8 cellular contexts compared by ENCODE assay signal in genomic region chr12:128069359-128069997, GRCh38.
A peak's percentile ranks its signal among the peaks of the same experiment; 100 is the strongest.
DNase-seq lines count a peak whose midpoint lies in the region; ATAC-seq, FAIRE-seq and TF ChIP-seq lines count a peak whose summit lies in the region.

No MANE protein-coding gene starts in this region.

- ATAC-seq in GM21423 (IDR thresholded peaks at IDR 0.05; ENCODE audit: unreplicated experiment), result peak; percentile 69

- no peak overlapping the region for H2AFZ ChIP-seq in SU-DHL-6 (ENCODE audit: low read depth, low read length, severe bottlenecking)

- no peak for FAIRE-seq in small intestine (lab: Jason Lieb, UNC)

- H3K4me3 ChIP-seq in SU-DHL-6 (ENCODE audit: insufficient read depth, low read length, poor library complexity, severe bottlenecking), result no peak overlapping the region
- H3K4me3 ChIP-seq in foreskin fibroblast (ENCODE audit: low read depth in 1 of 2, low read length in 2 of 2), result no peak overlapping the region
- no peak overlapping the region for H3K4me3 ChIP-seq in small intestine (ENCODE audit: low read depth in 1 of 2, low read length in 2 of 2)

- H3K27ac ChIP-seq in SU-DHL-6 (ENCODE audit: low read depth, low read length), result no peak overlapping the region
- no peak overlapping the region for H3K27ac ChIP-seq in small intestine (ENCODE audit: low read depth in 1 of 2, low read length in 1 of 2)

- H3K9me2 ChIP-seq in SU-DHL-6 (replicated peaks; ENCODE audit: insufficient read depth, low read length), result no peaks in the 10 kb centered on the region

- H3K9me3 ChIP-seq in SU-DHL-6 (ENCODE audit: insufficient read depth, low read length) (no peaks in the 10 kb centered on the region), small intestine (ENCODE audit: control insufficient read depth, low read depth) (no peaks in the 10 kb centered on the region)

- TF ChIP-seq CTCF in LNCAP (IDR thresholded peaks at IDR 0.05) (peak; percentile 67), SU-DHL-6 (IDR thresholded peaks at IDR 0.05; ENCODE audit: insufficient read depth, low read length, poor library complexity, severe bottlenecking) (peak; percentile 83), foreskin fibroblast (IDR thresholded peaks at IDR 0.05; ENCODE audit: low read depth, low read length) (peak; percentile 66)

- no peak overlapping the region for H3K4me2 ChIP-seq in SU-DHL-6 (ENCODE audit: low read depth, low read length, poor library complexity, severe bottlenecking)

- H4K20me1 ChIP-seq in SU-DHL-6 (ENCODE audit: low read depth, low read length), result no peaks in the 10 kb centered on the region

- H3K9ac ChIP-seq in SU-DHL-6 (ENCODE audit: low read length), result no peak overlapping the region

- H3F3A ChIP-seq in SU-DHL-6 (ENCODE audit: insufficient read depth), result no peaks in the 10 kb centered on the region

- H3K36me3 Mint-ChIP-seq in activated T-helper 1 cell treated with anti-CD3 and anti-CD28 coated beads, Interleukin-12 subunit alpha, Interleukin-12 subunit beta, Interleukin-2, Interleukin-4 antibody, amounts not matched to agents 30 ng/mL and 10 ng/mL and 1 ng/mL, durations not matched to agents 14 hours and 24 hours and 36 hours (ENCODE audit: low read depth), result no peaks in the 10 kb centered on the region

- intact Hi-C loops in activated T-helper 1 cell treated with anti-CD3 and anti-CD28 coated beads, Interleukin-12 subunit alpha, Interleukin-12 subunit beta, Interleukin-2, Interleukin-4 antibody, amounts not matched to agents 30 ng/mL and 10 ng/mL and 1 ng/mL, durations not matched to agents 14 hours and 24 hours and 36 hours (cut with micrococcal nuclease), result loop anchor here (2.0 kb wide), 1 partner anchor 961 kb away; no protein-coding TSS in a partner anchor

- H3K27ac Mint-ChIP-seq in activated T-helper 1 cell treated with anti-CD3 and anti-CD28 coated beads, Interleukin-12 subunit alpha, Interleukin-12 subunit beta, Interleukin-2, Interleukin-4 antibody, amounts not matched to agents 30 ng/mL and 10 ng/mL and 1 ng/mL, durations not matched to agents 14 hours and 24 hours and 36 hours, result no peak overlapping the region

- 28 to 36% (median 35%) methylated on average over 12 of the region's 12 CpGs for WGBS in small intestine, 3 donors

- no peak overlapping the region for H3K4me3 Mint-ChIP-seq in activated T-helper 1 cell treated with anti-CD3 and anti-CD28 coated beads, Interleukin-12 subunit alpha, Interleukin-12 subunit beta, Interleukin-2, Interleukin-4 antibody, amounts not matched to agents 30 ng/mL and 10 ng/mL and 1 ng/mL, durations not matched to agents 14 hours and 24 hours and 36 hours

- H3K36me3 ChIP-seq in SU-DHL-6 (ENCODE audit: low read length), result no peaks in the 10 kb centered on the region
- no peaks in the 10 kb centered on the region for H3K36me3 ChIP-seq in small intestine (ENCODE audit: control insufficient read depth in 2 of 2, insufficient read depth in 2 of 2, low read length in 2 of 2)

- H3K4me1 Mint-ChIP-seq in activated T-helper 1 cell treated with anti-CD3 and anti-CD28 coated beads, Interleukin-12 subunit alpha, Interleukin-12 subunit beta, Interleukin-2, Interleukin-4 antibody, amounts not matched to agents 30 ng/mL and 10 ng/mL and 1 ng/mL, durations not matched to agents 14 hours and 24 hours and 36 hours (ENCODE audit: low read depth), result no peaks in the 10 kb centered on the region

- no peaks in the 10 kb centered on the region for H3K27me3 Mint-ChIP-seq in activated T-helper 1 cell treated with anti-CD3 and anti-CD28 coated beads, Interleukin-12 subunit alpha, Interleukin-12 subunit beta, Interleukin-2, Interleukin-4 antibody, amounts not matched to agents 30 ng/mL and 10 ng/mL and 1 ng/mL, durations not matched to agents 14 hours and 24 hours and 36 hours (ENCODE audit: insufficient read depth)

- H3K9me3 Mint-ChIP-seq in activated T-helper 1 cell treated with anti-CD3 and anti-CD28 coated beads, Interleukin-12 subunit alpha, Interleukin-12 subunit beta, Interleukin-2, Interleukin-4 antibody, amounts not matched to agents 30 ng/mL and 10 ng/mL and 1 ng/mL, durations not matched to agents 14 hours and 24 hours and 36 hours, result peaks cover 5% of the 10 kb centered on the region

- DNase-seq in SIG-M5 treated with dmso at 0.1 percent for 504 hours (lab: John Stamatoyannopoulos, UW; ENCODE audit: unreplicated experiment) (peak; percentile 63), SIG-M5 (lab: John Stamatoyannopoulos, UW) (no peak), foreskin fibroblast (peak; percentile 20 to 69), small intestine (peak; percentile 7)
- no peak for DNase-seq in activated T-helper 1 cell treated with anti-CD3 and anti-CD28 coated beads, Interleukin-12 subunit alpha, Interleukin-12 subunit beta, Interleukin-2, Interleukin-4 antibody, amounts not matched to agents 30 ng/mL and 10 ng/mL and 1 ng/mL, durations not matched to agents 14 hours and 24 hours and 36 hours (ENCODE audit: low spot score)

- H3K27me3 ChIP-seq in SU-DHL-6 (ENCODE audit: low read length) (no peaks in the 10 kb centered on the region), small intestine (ENCODE audit: control insufficient read depth in 2 of 2, insufficient read depth in 2 of 2, low read length in 2 of 2) (no peaks in the 10 kb centered on the region)

- no peaks in the 10 kb centered on the region for H3K4me1 ChIP-seq in small intestine (ENCODE audit: control insufficient read depth in 2 of 2, insufficient read depth in 1 of 2, low read depth in 1 of 2, low read length in 1 of 2)

- H3K79me2 ChIP-seq in SU-DHL-6 (ENCODE audit: insufficient read depth, low read length), result no peaks in the 10 kb centered on the region

Comparison
In these comparisons a context has a peak if more than half of its experiments do, and no peak if none do; other contexts are left out.
1. DNase-seq: peak in SIG-M5 treated with dmso at 0.1 percent for 504 hours (single experiment), foreskin fibroblast (2 of 2) and small intestine (single experiment); none in SIG-M5 (single experiment) and activated T-helper 1 cell treated with anti-CD3 and anti-CD28 coated beads, Interleukin-12 subunit alpha, Interleukin-12 subunit beta, Interleukin-2, Interleukin-4 antibody, amounts not matched to agents 30 ng/mL and 10 ng/mL and 1 ng/mL, durations not matched to agents 14 hours and 24 hours and 36 hours (single experiment).
2. Peak in every context shown above with its lines, with median percentiles within 50 percentile points of each other: CTCF ChIP-seq.